2 cellular contexts compared by ENCODE assay signal in genomic region chr10:8069108-8069507, GRCh38.
TF ChIP-seq lines count a peak whose summit lies in the region.

No MANE protein-coding gene starts in this region.

TF ChIP-seq in GM12891, 5 proteins besides CTCF, POLR2A, EP300 and RAD21 (continued from another document):
- no peak for TF ChIP-seq PAX5 (IDR thresholded peaks at IDR 0.05; ENCODE audit: insufficient read depth, low read length, severe bottlenecking)
TF ChIP-seq in GM12891: peak in this region for 0.

TF ChIP-seq in IMR-90, 13 proteins besides CTCF, POLR2A, EP300 and RAD21 (continued from another document):
- TF ChIP-seq BHLHE40 (IDR thresholded peaks at IDR 0.05; ENCODE audit: low read depth, low read length) (no peak), CEBPB (IDR thresholded peaks at IDR 0.05; ENCODE audit: low read depth, low read length) (no peak), CHD1 (IDR thresholded peaks at IDR 0.05; ENCODE audit: low read depth, low read length) (no peak), MXI1 (IDR thresholded peaks at IDR 0.05; ENCODE audit: borderline replicate concordance, low read depth, low read length) (no peak), MAZ (IDR thresholded peaks at IDR 0.05; ENCODE audit: borderline replicate concordance, low read depth, low read length) (no peak), NFE2L2 (IDR thresholded peaks at IDR 0.05; ENCODE audit: low read depth, low read length) (no peak)
- TF ChIP-seq, protein P1, sequence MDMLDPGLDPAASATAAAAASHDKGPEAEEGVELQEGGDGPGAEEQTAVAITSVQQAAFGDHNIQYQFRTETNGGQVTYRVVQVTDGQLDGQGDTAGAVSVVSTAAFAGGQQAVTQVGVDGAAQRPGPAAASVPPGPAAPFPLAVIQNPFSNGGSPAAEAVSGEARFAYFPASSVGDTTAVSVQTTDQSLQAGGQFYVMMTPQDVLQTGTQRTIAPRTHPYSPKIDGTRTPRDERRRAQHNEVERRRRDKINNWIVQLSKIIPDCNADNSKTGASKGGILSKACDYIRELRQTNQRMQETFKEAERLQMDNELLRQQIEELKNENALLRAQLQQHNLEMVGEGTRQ (IDR thresholded peaks at IDR 0.05; ENCODE audit: low read depth, low read length) = no peak
- TF ChIP-seq, protein P2, sequence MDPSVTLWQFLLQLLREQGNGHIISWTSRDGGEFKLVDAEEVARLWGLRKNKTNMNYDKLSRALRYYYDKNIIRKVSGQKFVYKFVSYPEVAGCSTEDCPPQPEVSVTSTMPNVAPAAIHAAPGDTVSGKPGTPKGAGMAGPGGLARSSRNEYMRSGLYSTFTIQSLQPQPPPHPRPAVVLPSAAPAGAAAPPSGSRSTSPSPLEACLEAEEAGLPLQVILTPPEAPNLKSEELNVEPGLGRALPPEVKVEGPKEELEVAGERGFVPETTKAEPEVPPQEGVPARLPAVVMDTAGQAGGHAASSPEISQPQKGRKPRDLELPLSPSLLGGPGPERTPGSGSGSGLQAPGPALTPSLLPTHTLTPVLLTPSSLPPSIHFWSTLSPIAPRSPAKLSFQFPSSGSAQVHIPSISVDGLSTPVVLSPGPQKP (IDR thresholded peaks at IDR 0.05; ENCODE audit: borderline replicate concordance, low read depth, low read length) = no peak
